ENCODE assay signal across 8 cellular contexts in genomic region chr5:112917453-112918005, GRCh38.
DNase-seq lines count a peak whose midpoint lies in the region; ATAC-seq and TF ChIP-seq lines count a peak whose summit lies in the region.

No MANE protein-coding gene starts in this region.

- H4K20me1 ChIP-seq in SU-DHL-6 (ENCODE audit: low read depth, low read length): 0 out of 2 replicates have a peak, but pooled peaks cover 1% of the 10 kb centered on the region

- ATAC-seq in HG03139 (IDR thresholded peaks at IDR 0.05; ENCODE audit: unreplicated experiment) (no peak), HG03159 (IDR thresholded peaks at IDR 0.05; ENCODE audit: unreplicated experiment) (no peak)

- peaks cover 3% of the 10 kb centered on the region for H3F3A ChIP-seq in SU-DHL-6 (ENCODE audit: insufficient read depth)

- no peaks in the 10 kb centered on the region for H3K9me3 ChIP-seq in SU-DHL-6 (ENCODE audit: insufficient read depth, low read length)

- H3K9ac ChIP-seq in SU-DHL-6 (ENCODE audit: low read length): no peak overlapping the region

- peak; percentile 27 for TF ChIP-seq CTCF in C4-2B (conservative IDR thresholded peaks at IDR 0.05)
- TF ChIP-seq CTCF in GM12874 (IDR thresholded peaks at IDR 0.05; ENCODE audit: insufficient read depth, low read depth, low read length): peak; percentile 48; the same call in 1 of the 2 replicates
- peak; percentile 41 for TF ChIP-seq CTCF in SU-DHL-6 (IDR thresholded peaks at IDR 0.05; ENCODE audit: insufficient read depth, low read length, poor library complexity, severe bottlenecking)
- TF ChIP-seq CTCF in fibroblast of mammary gland (conservative IDR thresholded peaks at IDR 0.05; ENCODE audit: control insufficient read depth, insufficient read depth, low read depth, low read length): peak; percentile 26

- DNase-seq in fibroblast of mammary gland (ENCODE audit: low read depth): peak; percentile 26
- DNase-seq in germinal center (ENCODE audit: low spot score): no peak
- DNase-seq in NCI-H1930 (lab: John Stamatoyannopoulos, UW): no peak

- peaks cover 27% of the 10 kb centered on the region for H3K36me3 ChIP-seq in SU-DHL-6 (ENCODE audit: low read length)

- no peak overlapping the region for H2AFZ ChIP-seq in SU-DHL-6 (ENCODE audit: low read depth, low read length, severe bottlenecking)

- H3K4me3 ChIP-seq in SU-DHL-6 (ENCODE audit: insufficient read depth, low read length, poor library complexity, severe bottlenecking) (no peak overlapping the region), fibroblast of mammary gland (ENCODE audit: control insufficient read depth, low read depth, low read length) (no peak overlapping the region)

- H3K27ac ChIP-seq in C4-2B (no peak overlapping the region), SU-DHL-6 (ENCODE audit: low read depth, low read length) (no peak overlapping the region)

- H3K27me3 ChIP-seq in SU-DHL-6 (ENCODE audit: low read length): no peaks in the 10 kb centered on the region

- peak overlapping the region; percentile 4 for H3K4me2 ChIP-seq in SU-DHL-6 (ENCODE audit: low read depth, low read length, poor library complexity, severe bottlenecking)

- peaks cover 70% of the 10 kb centered on the region for H3K79me2 ChIP-seq in SU-DHL-6 (ENCODE audit: insufficient read depth, low read length)

- no peaks in the 10 kb centered on the region for H3K9me2 ChIP-seq in SU-DHL-6 (replicated peaks; ENCODE audit: insufficient read depth, low read length)
